26 cellular contexts compared by ENCODE assay signal in the genomic region with DNA sequence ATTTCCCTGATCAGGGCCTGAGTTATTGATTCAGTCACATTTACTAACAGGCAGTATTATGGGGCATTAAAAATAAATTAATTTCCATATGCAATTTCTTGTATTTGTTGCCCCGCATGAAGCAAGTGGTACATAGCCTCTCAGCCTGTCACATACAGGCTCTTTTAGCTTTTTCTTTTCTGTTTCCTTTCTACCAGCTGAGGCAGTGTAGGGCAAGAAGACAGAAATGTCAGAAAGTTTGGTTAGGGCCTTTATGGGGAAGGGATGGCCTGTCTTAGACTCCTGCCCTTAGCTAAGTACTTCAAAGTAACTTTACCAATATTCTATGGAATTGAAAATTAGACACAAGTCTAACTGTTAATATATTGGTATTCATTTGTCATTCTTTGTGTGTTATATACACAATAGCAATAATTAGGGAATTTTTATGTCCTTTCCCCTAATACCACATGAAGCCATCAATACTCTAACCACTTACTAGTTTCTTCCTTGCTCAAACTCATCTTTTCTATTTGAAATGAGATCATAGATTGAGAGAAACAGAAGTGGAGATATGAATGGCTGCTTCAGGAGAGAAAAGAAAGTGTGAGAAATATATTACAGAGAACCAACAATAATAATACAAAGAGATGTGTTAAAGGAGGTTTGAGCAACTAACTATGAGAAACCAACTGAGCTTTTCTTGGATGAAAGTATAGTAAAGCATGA.
"Had no signal": no experiment of that assay in that cellular context is flagged by ENCODE, and none has a peak within 500 bp of the region (broad histone marks: within the 10 kb centered on the region; RNA-seq: fewer than 3 reads in every experiment).

No MANE protein-coding gene starts in this region.

- H3K4me1 Mint-ChIP-seq: activated CD4-positive, alpha-beta T cell treated with anti-CD3 and anti-CD28 coated beads for 36 hours; activated CD8-positive, alpha-beta memory T cell treated with anti-CD3 and anti-CD28 coated beads, Interleukin-2, amount 10 ng/mL, durations not matched to agents 7 days and 5 days; activated naive CD4-positive, alpha-beta T cell treated with anti-CD3 and anti-CD28 coated beads, Interleukin-2, amount 50 U/mL, for 24 hours; activated naive CD8-positive, alpha-beta T cell treated with anti-CD3 and anti-CD28 coated beads, Interleukin-2, amount 50 U/mL, for 24 hours; naive thymus-derived CD4-positive, alpha-beta T cell; stimulated activated memory B cell treated with anti-CD40 and anti-IgM and Interleukin-4, amounts not matched to agents 10 μg/mL and 1 μg/mL and 100 μg/mL, for 72 hours; stimulated activated naive CD8-positive, alpha-beta T cell treated with anti-CD3 and anti-CD28 coated beads, Interleukin-15, amount 100 ng/mL, for 72 hours had no signal

- H3K27ac Mint-ChIP-seq: activated CD4-positive, alpha-beta T cell treated with anti-CD3 and anti-CD28 coated beads for 36 hours; activated CD8-positive, alpha-beta memory T cell treated with anti-CD3 and anti-CD28 coated beads, Interleukin-2, amount 10 ng/mL, durations not matched to agents 7 days and 5 days; activated CD8-positive, alpha-beta T cell treated with anti-CD3 and anti-CD28 coated beads, Interleukin-2, amount 10 ng/mL, durations not matched to agents 7 days and 5 days; activated naive CD4-positive, alpha-beta T cell treated with anti-CD3 and anti-CD28 coated beads, Interleukin-2, amount 50 U/mL, for 24 hours; activated naive CD8-positive, alpha-beta T cell treated with anti-CD3 and anti-CD28 coated beads, Interleukin-2, amount 50 U/mL, for 24 hours; activated T-helper 2 cell treated with anti-CD3 and anti-CD28 coated beads, Interferon-gamma antibody, Interleukin-2, Interleukin-4, amounts not matched to agents 10 μg/mL and 5 μg/mL and 100 μg/mL, durations not matched to agents 14 hours and 24 hours and 36 hours; effector memory CD8-positive, alpha-beta T cell; naive thymus-derived CD4-positive, alpha-beta T cell; stimulated activated memory B cell treated with anti-CD40 and anti-IgM and Interleukin-4, amounts not matched to agents 10 μg/mL and 1 μg/mL and 100 μg/mL, for 72 hours; stimulated activated naive CD8-positive, alpha-beta T cell treated with anti-CD3 and anti-CD28 coated beads, Interleukin-15, amount 100 ng/mL, for 72 hours; type B pancreatic cell had no signal

- H3K9me3 ChIP-seq: colonic mucosa, gastroesophageal sphincter, psoas muscle, uterus had no signal

- H3K27ac ChIP-seq: colonic mucosa, gastroesophageal sphincter, parathyroid adenoma, psoas muscle, uterus had no signal

- H3K4me1 ChIP-seq: colonic mucosa, parathyroid adenoma, psoas muscle, uterus had no signal

- H3K4me3 Mint-ChIP-seq: activated CD4-positive, alpha-beta T cell treated with anti-CD3 and anti-CD28 coated beads for 36 hours; activated CD8-positive, alpha-beta memory T cell treated with anti-CD3 and anti-CD28 coated beads, Interleukin-2, amount 10 ng/mL, durations not matched to agents 7 days and 5 days; activated CD8-positive, alpha-beta T cell treated with anti-CD3 and anti-CD28 coated beads, Interleukin-2, amount 10 ng/mL, durations not matched to agents 7 days and 5 days; activated naive CD4-positive, alpha-beta T cell treated with anti-CD3 and anti-CD28 coated beads, Interleukin-2, amount 50 U/mL, for 24 hours; activated naive CD8-positive, alpha-beta T cell treated with anti-CD3 and anti-CD28 coated beads, Interleukin-2, amount 50 U/mL, for 24 hours; effector memory CD8-positive, alpha-beta T cell; naive thymus-derived CD4-positive, alpha-beta T cell; stimulated activated memory B cell treated with anti-CD40 and anti-IgM and Interleukin-4, amounts not matched to agents 10 μg/mL and 1 μg/mL and 100 μg/mL, for 72 hours; stimulated activated naive CD8-positive, alpha-beta T cell treated with anti-CD3 and anti-CD28 coated beads, Interleukin-15, amount 100 ng/mL, for 72 hours; type B pancreatic cell had no signal

- H3K9me3 Mint-ChIP-seq: activated naive CD8-positive, alpha-beta T cell treated with anti-CD3 and anti-CD28 coated beads, Interleukin-2, amount 50 U/mL, for 24 hours; effector memory CD8-positive, alpha-beta T cell; stimulated activated memory B cell treated with anti-CD40 and anti-IgM and Interleukin-4, amounts not matched to agents 10 μg/mL and 1 μg/mL and 100 μg/mL, for 72 hours; stimulated activated naive CD8-positive, alpha-beta T cell treated with anti-CD3 and anti-CD28 coated beads, Interleukin-15, amount 100 ng/mL, for 72 hours; type B pancreatic cell had no signal

- H3K36me3 ChIP-seq: colonic mucosa, gastroesophageal sphincter, uterus had no signal

- ATAC-seq: activated CD4-positive, alpha-beta T cell treated with anti-CD3 and anti-CD28 coated beads for 36 hours; activated CD8-positive, alpha-beta memory T cell treated with anti-CD3 and anti-CD28 coated beads, Interleukin-2, amount 10 ng/mL, durations not matched to agents 7 days and 5 days; activated CD8-positive, alpha-beta T cell treated with anti-CD3 and anti-CD28 coated beads, Interleukin-2, amount 10 ng/mL, durations not matched to agents 7 days and 5 days; activated naive CD8-positive, alpha-beta T cell treated with anti-CD3 and anti-CD28 coated beads, Interleukin-2, amount 50 U/mL, for 24 hours; effector memory CD8-positive, alpha-beta T cell; gastroesophageal sphincter; naive thymus-derived CD4-positive, alpha-beta T cell; psoas muscle; stimulated activated memory B cell treated with anti-CD40 and anti-IgM and Interleukin-4, amounts not matched to agents 10 μg/mL and 1 μg/mL and 100 μg/mL, for 72 hours; stimulated activated naive CD8-positive, alpha-beta T cell treated with anti-CD3 and anti-CD28 coated beads, Interleukin-15, amount 100 ng/mL, for 72 hours had no signal

- H3K27me3 ChIP-seq: colonic mucosa, gastroesophageal sphincter, uterus had no signal

- H3K4me3 ChIP-seq: colonic mucosa, gastroesophageal sphincter, psoas muscle, smooth muscle cell, uterus had no signal

- H3K36me3 Mint-ChIP-seq: activated CD8-positive, alpha-beta memory T cell treated with anti-CD3 and anti-CD28 coated beads, Interleukin-2, amount 10 ng/mL, durations not matched to agents 7 days and 5 days; activated naive CD4-positive, alpha-beta T cell treated with anti-CD3 and anti-CD28 coated beads, Interleukin-2, amount 50 U/mL, for 24 hours; naive thymus-derived CD4-positive, alpha-beta T cell; stimulated activated memory B cell treated with anti-CD40 and anti-IgM and Interleukin-4, amounts not matched to agents 10 μg/mL and 1 μg/mL and 100 μg/mL, for 72 hours; type B pancreatic cell had no signal

- DNase-seq: activated CD4-positive, alpha-beta T cell treated with anti-CD3 and anti-CD28 coated beads for 36 hours; activated CD4-positive, CD25-positive, alpha-beta regulatory T cell; activated CD8-positive, alpha-beta memory T cell treated with anti-CD3 and anti-CD28 coated beads, Interleukin-2, amount 10 ng/mL, durations not matched to agents 7 days and 5 days; activated CD8-positive, alpha-beta T cell treated with anti-CD3 and anti-CD28 coated beads, Interleukin-2, amount 10 ng/mL, durations not matched to agents 7 days and 5 days; activated naive CD8-positive, alpha-beta T cell treated with anti-CD3 and anti-CD28 coated beads, Interleukin-2, amount 50 U/mL, for 24 hours; activated T-cell treated with anti-CD3 and anti-CD28 coated beads, Interleukin-2, amount 50 U/mL, for 48 hours; colonic mucosa; effector memory CD8-positive, alpha-beta T cell; hippocampal formation; midbrain; naive thymus-derived CD4-positive, alpha-beta T cell; occipital lobe; psoas muscle; stimulated activated CD4-positive, alpha-beta T cell treated with anti-CD3 and anti-CD28 coated beads, Interleukin-1b, Interleukin-23, amount 100 ng/mL, for 48 hours; stimulated activated CD4-positive, alpha-beta T cell treated with anti-CD3 and anti-CD28 coated beads, Interleukin-4, amount 100 ng/mL, for 4 hours; stimulated activated CD8-positive, alpha-beta memory T cell treated with anti-CD3 and anti-CD28 coated beads, Interleukin-4, amount 100 ng/mL, for 48 hours; stimulated activated naive CD8-positive, alpha-beta T cell treated with anti-CD3 and anti-CD28 coated beads, Interleukin-15, amount 100 ng/mL, for 72 hours; substantia nigra; uterus had no signal

- H3K27me3 Mint-ChIP-seq: activated CD4-positive, alpha-beta T cell treated with anti-CD3 and anti-CD28 coated beads for 36 hours; activated CD8-positive, alpha-beta memory T cell treated with anti-CD3 and anti-CD28 coated beads, Interleukin-2, amount 10 ng/mL, durations not matched to agents 7 days and 5 days; activated naive CD4-positive, alpha-beta T cell treated with anti-CD3 and anti-CD28 coated beads, Interleukin-2, amount 50 U/mL, for 24 hours; activated naive CD8-positive, alpha-beta T cell treated with anti-CD3 and anti-CD28 coated beads, Interleukin-2, amount 50 U/mL, for 24 hours; effector memory CD8-positive, alpha-beta T cell; naive thymus-derived CD4-positive, alpha-beta T cell; stimulated activated memory B cell treated with anti-CD40 and anti-IgM and Interleukin-4, amounts not matched to agents 10 μg/mL and 1 μg/mL and 100 μg/mL, for 72 hours; stimulated activated naive CD8-positive, alpha-beta T cell treated with anti-CD3 and anti-CD28 coated beads, Interleukin-15, amount 100 ng/mL, for 72 hours; type B pancreatic cell had no signal

- H3K4me2 ChIP-seq: smooth muscle cell had no signal

- H2AFZ ChIP-seq: parathyroid adenoma had no signal

- H3K79me2 ChIP-seq: parathyroid adenoma had no signal

- H3K9ac ChIP-seq: parathyroid adenoma had no signal
